In the genomic region with DNA sequence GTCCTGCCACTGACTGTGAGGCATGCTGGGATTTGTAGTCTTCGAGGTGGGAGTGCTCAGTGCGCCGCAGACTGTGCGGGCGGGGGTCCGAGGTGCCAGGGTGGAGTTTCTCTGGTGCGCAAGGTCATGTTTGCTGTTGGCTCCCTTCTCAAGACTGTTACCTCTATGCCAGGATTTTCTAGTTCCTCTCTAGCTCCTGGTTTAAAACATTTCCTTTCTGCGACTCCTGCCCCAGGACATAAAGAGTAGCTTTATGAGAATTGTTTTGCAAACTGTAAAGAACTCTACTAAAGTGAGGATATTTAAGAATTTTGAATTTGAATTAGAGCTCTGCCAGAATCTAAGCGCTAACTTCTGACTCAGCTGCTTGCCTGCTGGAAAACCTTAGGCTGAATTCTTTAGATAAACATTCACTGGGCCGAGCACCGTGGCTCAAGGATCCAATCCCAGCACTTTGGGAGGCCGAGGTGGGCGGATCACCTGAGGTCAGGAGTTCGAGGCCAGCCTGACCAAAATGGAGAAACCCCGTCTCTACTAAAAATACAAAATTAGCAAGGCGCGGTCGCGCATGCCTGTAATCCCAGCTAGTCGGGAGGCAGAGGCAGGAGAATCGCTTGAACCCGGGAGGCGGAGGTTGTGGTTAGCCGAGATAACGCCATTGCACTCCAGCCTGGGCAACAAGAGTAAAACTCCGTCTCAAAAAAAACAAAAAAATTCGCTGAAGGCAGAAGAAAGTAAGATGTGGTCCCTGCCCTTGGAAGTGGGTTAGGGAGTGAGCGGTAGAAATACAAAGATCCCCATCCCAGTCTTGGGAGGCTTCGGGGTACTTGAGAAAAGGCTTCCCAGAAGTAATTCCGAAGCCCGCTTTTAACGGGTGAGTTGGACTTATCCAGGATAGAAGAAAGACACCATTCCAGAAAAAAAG, we compare ENCODE assay signal across 8 cellular contexts. TPM values are rescaled to one million over a fixed set of nuclear protein-coding genes. Genes with fewer than 3 reads are reported as not detected.
A peak's percentile ranks its signal among the peaks of the same experiment; 100 is the strongest.
DNase-seq lines count a peak whose midpoint lies in the region; ATAC-seq and TF ChIP-seq lines count a peak whose summit lies in the region.

No MANE protein-coding gene starts in this region.

- no peak for TF ChIP-seq CTCF in CD4-positive, alpha-beta T cell (IDR thresholded peaks at IDR 0.05)
- TF ChIP-seq CTCF in endothelial cell (IDR thresholded peaks at IDR 0.05; ENCODE audit: unreplicated experiment) (no peak), neural cell (IDR thresholded peaks at IDR 0.05; ENCODE audit: poor library complexity, severe bottlenecking) (no peak)

- H4K20me1 ChIP-seq in GM23248 (ENCODE audit: insufficient read depth) (no peaks in the 10 kb centered on the region; the same call in 1 of the 2 replicates), neural cell (ENCODE audit: insufficient read depth) (no peaks in the 10 kb centered on the region)

- H3F3A ChIP-seq in GM23248 (ENCODE audit: insufficient read depth) (peaks cover 27% of the 10 kb centered on the region), neural cell (ENCODE audit: insufficient read depth, low read length, poor library complexity, severe bottlenecking) (no peaks in the 10 kb centered on the region)

- H3K27ac ChIP-seq in CD4-positive, alpha-beta T cell (ENCODE audit: low read depth, low read length), result peak overlapping the region; percentile 99
- H3K27ac ChIP-seq in GM23248 (peak overlapping the region; percentile 100), neural cell (ENCODE audit: low read length) (peak overlapping the region; percentile 95)

- intact Hi-C loops in CD4-positive, alpha-beta T cell (cut with DNase I, micrococcal nuclease), result loop anchor here (2.0 to 5.0 kb wide), 8 partner anchors 82 to 668 kb away; a partner anchor contains a TSS

- no peak for DNase-seq in CD4-positive, alpha-beta T cell
- DNase-seq in GM23248, result peak; percentile 91
- peak; percentile 95 for DNase-seq in SK-N-DZ (ENCODE audit: low spot score)
- peak; percentile 85 for DNase-seq in endothelial cell (ENCODE audit: low spot score)
- DNase-seq in stimulated activated CD4-positive, alpha-beta T cell treated with anti-CD3 and anti-CD28 coated beads, Interleukin-15, amount 100 ng/mL, for 24 hours, result no peak

- ATAC-seq in CD4-positive, alpha-beta T cell (ENCODE audit: poor library complexity), result no peak
- ATAC-seq in HG03571 (IDR thresholded peaks at IDR 0.05; ENCODE audit: unreplicated experiment) (no peak), GM21619 (IDR thresholded peaks at IDR 0.05; ENCODE audit: unreplicated experiment) (no peak)

- H3K9me2 ChIP-seq in GM23248 (ENCODE audit: insufficient read depth), result no peaks in the 10 kb centered on the region
- no peaks in the 10 kb centered on the region for H3K9me2 ChIP-seq in neural cell (ENCODE audit: insufficient read depth, low read length)

- in situ Hi-C loops in GM23248 (cut with MboI), result no loop called here

- CTCF ChIA-PET in CD4-positive, alpha-beta T cell (lab: Charles Lee), result interaction anchor here (1.6 kb wide), 1 partner anchor 241 kb away, joined by 6 read pairs; no protein-coding TSS in a partner anchor

- H3K9me3 Mint-ChIP-seq in CD4-positive, alpha-beta T cell, result no peaks in the 10 kb centered on the region
- H3K9me3 Mint-ChIP-seq in endothelial cell (ENCODE audit: unreplicated experiment), result no peaks in the 10 kb centered on the region

- POLR2A ChIA-PET in CD4-positive, alpha-beta T cell (lab: Charles Lee), result interaction anchor here (0.6 to 4.3 kb wide), 8 partner anchors 10 to 321 kb away, joined by 3 to 35 read pairs (median 8); a partner anchor contains a TSS

- H3K36me3 Mint-ChIP-seq in CD4-positive, alpha-beta T cell (ENCODE audit: low read depth), result peaks cover 29% of the 10 kb centered on the region
- H3K36me3 Mint-ChIP-seq in endothelial cell (ENCODE audit: low read depth, unreplicated experiment), result peaks cover 11% of the 10 kb centered on the region

- TF ChIP-seq RAD21 in neural cell (conservative IDR thresholded peaks at IDR 0.05), result no peak

- H3K4me3 Mint-ChIP-seq in CD4-positive, alpha-beta T cell, result peak overlapping the region; percentile 99
- H3K4me3 Mint-ChIP-seq in endothelial cell (ENCODE audit: unreplicated experiment), result peak overlapping the region; percentile 95

- no peaks in the 10 kb centered on the region for H3K9me3 ChIP-seq in CD4-positive, alpha-beta T cell (ENCODE audit: control insufficient read depth, low read length)
- H3K9me3 ChIP-seq in GM23248 (ENCODE audit: low read depth), result no peaks in the 10 kb centered on the region
- H3K9me3 ChIP-seq in neural cell (ENCODE audit: low read length), result no peaks in the 10 kb centered on the region

- H3K79me2 ChIP-seq in GM23248 (ENCODE audit: insufficient read depth) (peaks cover 39% of the 10 kb centered on the region), neural cell (replicated peaks; ENCODE audit: insufficient read depth, low read length) (peaks cover 27% of the 10 kb centered on the region)

- peak overlapping the region; percentile 89 for H2AFZ ChIP-seq in GM23248
- H2AFZ ChIP-seq in neural cell (ENCODE audit: low read depth, low read length), result peak overlapping the region; percentile 81

- H3K27me3 Mint-ChIP-seq in CD4-positive, alpha-beta T cell, result no peaks in the 10 kb centered on the region
- no peaks in the 10 kb centered on the region for H3K27me3 Mint-ChIP-seq in endothelial cell (ENCODE audit: unreplicated experiment)

- H3K4me1 Mint-ChIP-seq in CD4-positive, alpha-beta T cell (ENCODE audit: low read depth), result peaks cover 34% of the 10 kb centered on the region
- H3K4me1 Mint-ChIP-seq in endothelial cell (ENCODE audit: unreplicated experiment), result peaks cover 17% of the 10 kb centered on the region

- H3K27me3 ChIP-seq in CD4-positive, alpha-beta T cell (ENCODE audit: control insufficient read depth, insufficient read depth, low read length), result no peaks in the 10 kb centered on the region
- H3K27me3 ChIP-seq in GM23248 (replicated peaks; ENCODE audit: insufficient read depth) (no peaks in the 10 kb centered on the region), neural cell (ENCODE audit: insufficient read depth, low read depth, low read length) (no peaks in the 10 kb centered on the region)

- H3K4me3 ChIP-seq in GM23248, result peak overlapping the region; percentile 99
- peak overlapping the region; percentile 80 for H3K4me3 ChIP-seq in neural cell (ENCODE audit: low read length)

- peak overlapping the region; percentile 95 for H3K4me2 ChIP-seq in GM23248 (ENCODE audit: unreplicated experiment)
- peak overlapping the region; percentile 27 for H3K4me2 ChIP-seq in neural cell (ENCODE audit: low read length)

- peaks cover 11% of the 10 kb centered on the region for H3K4me1 ChIP-seq in GM23248 (ENCODE audit: insufficient read depth)

- H3K9ac ChIP-seq in GM23248 (peak overlapping the region; percentile 99), neural cell (ENCODE audit: low read length) (peak overlapping the region; percentile 92)

- H3K27ac Mint-ChIP-seq in CD4-positive, alpha-beta T cell, result peak overlapping the region; percentile 100
- H3K27ac Mint-ChIP-seq in endothelial cell (ENCODE audit: unreplicated experiment), result peak overlapping the region; percentile 100

- no peak for TF ChIP-seq EP300 in neural cell (conservative IDR thresholded peaks at IDR 0.05; ENCODE audit: poor library complexity, severe bottlenecking)

- 37 to 38% methylated on average over 32 of the region's 32 CpGs for WGBS in GM23248 (ENCODE audit: low coverage in 1 of 2, low lambda C conversion rate in 2 of 2, missing lambda C conversion rate in 2 of 2), 2 experiments

- H3K36me3 ChIP-seq in GM23248 (ENCODE audit: low read depth) (no peaks in the 10 kb centered on the region), neural cell (ENCODE audit: insufficient read depth, low read length) (no peaks in the 10 kb centered on the region)

TF ChIP-seq in neural cell, 6 proteins besides CTCF, POLR2A, EP300 and RAD21 (continues in another document):
- TF ChIP-seq TAF1 (IDR thresholded peaks at IDR 0.05; ENCODE audit: low read depth) (no peak), SMC3 (conservative IDR thresholded peaks at IDR 0.05; ENCODE audit: poor library complexity) (no peak)

RNA-seq across cellular contexts. Expression of a gene that starts 1.0 kb away (rescaled TPM):
- total RNA-seq in CD4-positive, alpha-beta T cell, result 10 to 100 TPM; 73.3 to 76.0 TPM
- total RNA-seq in GM23248 (2014; rRNA removed; shearing (Covaris generic)), result 34.3 and 43.0 TPM in 2 replicates
- 52.6 and 60.4 TPM in 2 replicates for polyA plus RNA-seq in GM23248 (2016; fragmentation: Nextera tagmentation; extraction: Ambion mirVana)
- polyA plus RNA-seq in SK-N-DZ (2014; cell fraction: cytosol; rRNA removed), result 15.0 and 31.4 TPM in 2 replicates
- 46.5 and 55.7 TPM in 2 replicates for polyA plus RNA-seq in SK-N-DZ (2014; cell fraction: nucleus; rRNA removed)
- 57.9 TPM for total RNA-seq in endothelial cell (ENCODE audit: unreplicated experiment)
- 57.5 and 67.2 TPM in 2 replicates for polyA plus RNA-seq in neural cell
- 91.3 and 91.7 TPM in 2 replicates for polyA minus RNA-seq in neural cell

RNA-seq across cellular contexts. Expression of a gene that starts 28.1 kb away (rescaled TPM):
- not detected for total RNA-seq in CD4-positive, alpha-beta T cell
- not detected in 2 replicates for total RNA-seq in GM23248 (2014; rRNA removed; shearing (Covaris generic))
- 8.5 and 13.2 TPM in 2 replicates for polyA plus RNA-seq in GM23248 (2016; fragmentation: Nextera tagmentation; extraction: Ambion mirVana)
- polyA plus RNA-seq in SK-N-DZ (2014; cell fraction: cytosol; rRNA removed), result 0.05 TPM in 1 of 2 replicates, not detected in the other
- 0.05 TPM in 1 of 2 replicates, not detected in the other for polyA plus RNA-seq in SK-N-DZ (2014; cell fraction: nucleus; rRNA removed)
- total RNA-seq in endothelial cell (ENCODE audit: unreplicated experiment), result 1.3 TPM
- not detected in 2 replicates for polyA plus RNA-seq in neural cell
- polyA minus RNA-seq in neural cell, result not detected in 2 replicates

Comparison
In these comparisons a context has a peak if more than half of its experiments do, and no peak if none do; other contexts are left out.
1. DNase-seq: peak in GM23248 (single experiment), SK-N-DZ (single experiment) and endothelial cell (single experiment); none in CD4-positive, alpha-beta T cell (0 of 10) and stimulated activated CD4-positive, alpha-beta T cell treated with anti-CD3 and anti-CD28 coated beads, Interleukin-15, amount 100 ng/mL, for 24 hours (single experiment).
2. Peak in every context shown above with its lines, with median percentiles within 50 percentile points of each other: H3K27ac ChIP-seq.